In genomic region chr21:45322231-45322959, GRCh38 we compare ENCODE assay signal across 1 cellular context.
TF ChIP-seq lines count a peak whose summit lies in the region.

No MANE protein-coding gene starts in this region.

TF ChIP-seq in WTC11, 78 proteins besides CTCF, POLR2A, EP300 and RAD21 (continued from another document):
- TF ChIP-seq PRDM15 (CRISPR knock-in tag; IDR thresholded peaks at IDR 0.05) = no peak
